Comparison of ENCODE assay signal across 1 cellular context in the genomic region with DNA sequence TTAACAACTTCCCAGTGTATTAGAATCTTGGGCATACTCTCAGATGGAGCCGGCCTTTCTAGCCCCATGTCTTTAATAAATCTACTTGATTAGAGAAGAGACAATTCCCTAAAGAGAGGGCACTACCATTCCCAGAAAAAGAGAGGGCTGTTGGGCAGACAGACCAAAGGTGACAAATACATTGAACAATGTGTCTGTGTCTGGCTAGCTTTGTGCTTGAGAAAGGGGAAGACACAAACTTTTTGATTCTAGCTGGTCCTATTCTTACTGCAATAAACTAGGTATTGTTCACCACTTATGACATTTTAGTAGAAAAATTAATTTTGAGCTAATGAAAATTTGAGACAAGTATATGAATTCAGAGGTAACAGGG.
TF ChIP-seq lines count a peak whose summit lies in the region.

No MANE protein-coding gene starts in this region.

TF ChIP-seq in SK-N-SH treated with all-trans-retinoic acid at 6 μM for 48 hours, 23 proteins besides CTCF, POLR2A, EP300 and RAD21 (continued from another document):
- TF ChIP-seq TCF4 (CRISPR knock-in tag; IDR thresholded peaks at IDR 0.05; ENCODE audit: borderline replicate concordance) (no peak), ISL1 (CRISPR knock-in tag; IDR thresholded peaks at IDR 0.05) (no peak), ZFP3 (CRISPR knock-in tag; IDR thresholded peaks at IDR 0.05) (no peak), ZNF70 (CRISPR knock-in tag; IDR thresholded peaks at IDR 0.05) (no peak), ZNF565 (CRISPR knock-in tag; conservative IDR thresholded peaks at IDR 0.05; ENCODE audit: low read depth) (no peak), CSRNP3 (CRISPR knock-in tag; IDR thresholded peaks at IDR 0.05) (no peak), ZNF8 (CRISPR knock-in tag; IDR thresholded peaks at IDR 0.05) (no peak), SNAI2 (CRISPR knock-in tag; IDR thresholded peaks at IDR 0.05) (no peak), ARNTL (CRISPR knock-in tag; IDR thresholded peaks at IDR 0.05; ENCODE audit: borderline replicate concordance, low read depth) (no peak), ESRRG (CRISPR knock-in tag; IDR thresholded peaks at IDR 0.05) (no peak)
TF ChIP-seq in SK-N-SH treated with all-trans-retinoic acid at 6 μM for 48 hours: peak in this region for 0.
